9 cellular contexts compared by ENCODE assay signal in genomic region chr11:833114-833791, GRCh38. TPM values are rescaled to one million over a fixed set of nuclear protein-coding genes. Genes with fewer than 3 reads are reported as not detected.
A peak's percentile ranks its signal among the peaks of the same experiment; 100 is the strongest.
DNase-seq lines count a peak whose midpoint lies in the region; ATAC-seq, FAIRE-seq and TF ChIP-seq lines count a peak whose summit lies in the region.
"Had no signal": no experiment of that assay in that cellular context is flagged by ENCODE, and none has a peak within 500 bp of the region (broad histone marks: within the 10 kb centered on the region; RNA-seq: fewer than 3 reads in every experiment).

No MANE protein-coding gene starts in this region.

- H3K27ac Mint-ChIP-seq in astrocyte (ENCODE audit: unreplicated experiment) = peak overlapping the region; percentile 98

- peak overlapping the region; percentile 98 for H3K4me2 ChIP-seq in astrocyte (ENCODE audit: low read length)

- H3K36me3 ChIP-seq in astrocyte (ENCODE audit: insufficient read depth, low read length) (peaks cover 3% of the 10 kb centered on the region), iPS-15b (ENCODE audit: control insufficient read depth, insufficient read depth, low read length) (peaks cover 16% of the 10 kb centered on the region), small intestine (ENCODE audit: control insufficient read depth in 2 of 2, insufficient read depth in 2 of 2, low read length in 2 of 2) (peaks cover 7 to 13% of the 10 kb centered on the region in 2 donors)

- TF ChIP-seq POLR2A in NB4 (IDR thresholded peaks at IDR 0.05; ENCODE audit: extremely low read depth, insufficient read length) = no peak

- no peaks in the 10 kb centered on the region for H3K9me3 Mint-ChIP-seq in astrocyte (ENCODE audit: unreplicated experiment)

- H2AFZ ChIP-seq in astrocyte (ENCODE audit: low read depth, low read length) = no peak overlapping the region

- H3K79me2 ChIP-seq in astrocyte (ENCODE audit: insufficient read depth, low read length) = peaks cover 53% of the 10 kb centered on the region

- no peak for DNase-seq in activated CD4-positive, CD25-positive, alpha-beta regulatory T cell (lab: John Stamatoyannopoulos, UW)
- peak; percentile 72 for DNase-seq in NB4 (ENCODE audit: low read depth)
- DNase-seq in astrocyte (ENCODE audit: low read depth) = no peak
- DNase-seq in small intestine = peak; percentile 74
- no peak for DNase-seq in amygdala (lab: John Stamatoyannopoulos, UW)
- no peak for DNase-seq in NCI-H1694 (lab: John Stamatoyannopoulos, UW)

- no peaks in the 10 kb centered on the region for H3K27me3 ChIP-seq in astrocyte (ENCODE audit: insufficient read depth, low read length)
- peaks cover 27% of the 10 kb centered on the region for H3K27me3 ChIP-seq in iPS-15b (ENCODE audit: control insufficient read depth, insufficient read depth, low read length)
- no peaks in the 10 kb centered on the region for H3K27me3 ChIP-seq in small intestine (ENCODE audit: control insufficient read depth in 2 of 2, insufficient read depth in 2 of 2, low read length in 2 of 2)

- H3K9me3 ChIP-seq in astrocyte (ENCODE audit: insufficient read depth, low read depth, low read length) (no peaks in the 10 kb centered on the region), iPS-15b (ENCODE audit: control insufficient read depth, insufficient read depth, low read length) (no peaks in the 10 kb centered on the region), small intestine (ENCODE audit: control insufficient read depth, low read depth) (no peaks in the 10 kb centered on the region)

- H3K36me3 Mint-ChIP-seq in astrocyte (ENCODE audit: low read depth, unreplicated experiment) = no peaks in the 10 kb centered on the region

- peaks cover 65% of the 10 kb centered on the region for H4K20me1 ChIP-seq in astrocyte (ENCODE audit: insufficient read depth, low read length)

- TF ChIP-seq CTCF in NB4 (IDR thresholded peaks at IDR 0.05; ENCODE audit: low read depth, low read length) (no peak), astrocyte (IDR thresholded peaks at IDR 0.05; ENCODE audit: insufficient read depth, low read depth, low read length) (no peak)

- WGBS in small intestine, 3 donors = 0 to 1% (median 1%) methylated on average over 25 to 55 of the region's 55 CpGs

- H3K4me3 ChIP-seq in NB4 (ENCODE audit: low read depth, low read length) (peak overlapping the region; percentile 68), astrocyte (ENCODE audit: insufficient read depth, low read depth, low read length) (peak overlapping the region; percentile 86), iPS-15b (ENCODE audit: low read depth, low read length) (peak overlapping the region; percentile 65), small intestine (ENCODE audit: low read depth in 1 of 2, low read length in 2 of 2) (peak overlapping the region; percentile 51 to 75)

- H3K4me1 Mint-ChIP-seq in astrocyte (ENCODE audit: low read depth, unreplicated experiment) = peaks cover 8% of the 10 kb centered on the region

- FAIRE-seq in astrocyte (lab: Jason Lieb, UNC) (no peak), small intestine (lab: Jason Lieb, UNC) (no peak)
- FAIRE-seq: endometrium had no signal

- H3K9ac ChIP-seq in astrocyte (ENCODE audit: low read length) = peak overlapping the region; percentile 92
- no peak overlapping the region for H3K9ac ChIP-seq in iPS-15b (ENCODE audit: low read depth, low read length)

- H3K27me3 Mint-ChIP-seq in astrocyte (ENCODE audit: low read depth, unreplicated experiment) = peaks cover 1% of the 10 kb centered on the region

- ATAC-seq in activated CD4-positive, CD25-positive, alpha-beta regulatory T cell treated with anti-CD3 and anti-CD28 coated beads, Interleukin-2, amount 50 U/mL, for 24 hours = peak; percentile 20 to 22

- peak overlapping the region; percentile 91 for H3K4me3 Mint-ChIP-seq in astrocyte (ENCODE audit: unreplicated experiment)

- peak overlapping the region; percentile 79 for H3K27ac ChIP-seq in astrocyte (ENCODE audit: low read depth, low read length)
- H3K27ac ChIP-seq in small intestine (ENCODE audit: low read depth in 1 of 2, low read length in 1 of 2) = peak overlapping the region; percentile 88 to 98

- peaks cover 68% of the 10 kb centered on the region for H3K4me1 ChIP-seq in astrocyte (ENCODE audit: insufficient read depth, low read length)
- peaks cover 3% of the 10 kb centered on the region for H3K4me1 ChIP-seq in iPS-15b (ENCODE audit: control insufficient read depth, insufficient read depth, low read length)
- peaks cover 2 to 12% of the 10 kb centered on the region in 2 donors for H3K4me1 ChIP-seq in small intestine (ENCODE audit: control insufficient read depth in 2 of 2, insufficient read depth in 1 of 2, low read depth in 1 of 2, low read length in 1 of 2)

RNA-seq across cellular contexts. Expression of gene CD151, which starts 0.5 kb away (rescaled TPM):
- total RNA-seq in astrocyte = 414 and 421 TPM in 2 replicates
- 100 to 1,000 TPM; 187 to 359 (median 242) TPM for polyA plus RNA-seq in small intestine

RNA-seq across cellular contexts. Expression of gene CRACR2B, which starts 5.5 kb away (rescaled TPM):
- 2.6 TPM in 2 replicates for total RNA-seq in astrocyte
- 10 to 100 TPM; 47.3 to 88.8 (median 83.0) TPM for polyA plus RNA-seq in small intestine

RNA-seq across cellular contexts. Expression of gene POLR2L, which starts 9.1 kb away (rescaled TPM):
- 194 and 212 TPM in 2 replicates for total RNA-seq in astrocyte
- 100 to 1,000 TPM; 124 to 140 (median 139) TPM for polyA plus RNA-seq in small intestine

RNA-seq across cellular contexts. Expression of gene TSPAN4, which starts 9.4 kb away (rescaled TPM):
- total RNA-seq in astrocyte = 69.5 and 75.5 TPM in 2 replicates
- polyA plus RNA-seq in small intestine = 10 to 100 TPM in 1 of 3 donors, 1 to 10 TPM in 2; 5.1 to 53.3 (median 7.3) TPM

RNA-seq across cellular contexts. Expression of gene PNPLA2, which starts 14.5 kb away (rescaled TPM):
- total RNA-seq in astrocyte = 46.8 and 50.8 TPM in 2 replicates
- polyA plus RNA-seq in small intestine = 100 to 1,000 TPM in 2 of 3 donors, 10 to 100 TPM in 1; 66.2 to 250 (median 190) TPM

Comparison
In these comparisons a context has a peak if more than half of its experiments do, and no peak if none do; other contexts are left out.
1. DNase-seq: peak in NB4 (single experiment) and small intestine (single experiment); none in activated CD4-positive, CD25-positive, alpha-beta regulatory T cell (0 of 4), astrocyte (single experiment), amygdala (0 of 56) and NCI-H1694 (single experiment).
2. Peak in every context shown above with its lines, with median percentiles within 50 percentile points of each other: H3K4me3 ChIP-seq.